8 cellular contexts compared by ENCODE assay signal in the genomic region with DNA sequence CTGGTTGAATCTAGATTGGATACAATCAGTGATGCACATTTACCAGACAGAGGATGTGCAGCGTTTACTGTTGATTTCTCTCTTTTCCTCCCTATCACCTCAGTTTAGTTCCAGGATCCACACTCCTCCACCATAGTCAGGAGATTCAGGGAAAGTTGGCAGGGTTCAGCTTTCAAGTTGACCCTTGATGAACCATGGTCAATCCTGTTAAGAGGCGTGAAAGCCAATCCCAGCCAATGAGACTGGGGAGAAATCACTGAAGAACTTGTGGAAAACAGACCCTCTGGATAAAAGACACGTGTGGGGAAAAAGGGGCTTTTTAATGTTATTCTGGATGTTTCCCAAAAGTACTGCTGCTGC. TPM values are rescaled to one million over a fixed set of nuclear protein-coding genes. Genes with fewer than 3 reads are reported as not detected.
DNase-seq lines count a peak whose midpoint lies in the region; ATAC-seq and TF ChIP-seq lines count a peak whose summit lies in the region.

No MANE protein-coding gene starts in this region.

- peak overlapping the region; percentile 63 for H3K4me3 ChIP-seq in A673 (ENCODE audit: low read depth, low read length, poor library complexity, severe bottlenecking)
- H3K4me3 ChIP-seq in mammary epithelial cell (replicated peaks in 1 of 3; ENCODE audit: insufficient read depth in 1 of 3, low read depth in 2 of 3, low read length in 3 of 3): peak overlapping the region; percentile 60 to 79 (median 72)
- H3K4me3 ChIP-seq in mucosa of descending colon: peak overlapping the region; percentile 22

- H3K9me3 ChIP-seq in A673 (ENCODE audit: low read depth, low read length, poor library complexity, severe bottlenecking) (no peaks in the 10 kb centered on the region), mammary epithelial cell (replicated peaks; ENCODE audit: insufficient read depth, low read length) (no peaks in the 10 kb centered on the region), mucosa of descending colon (no peaks in the 10 kb centered on the region)

- H2AFZ ChIP-seq in mammary epithelial cell (ENCODE audit: low read depth, low read length): peak overlapping the region; percentile 94

- H3K27me3 ChIP-seq in A673 (replicated peaks; ENCODE audit: insufficient read depth, low read depth, low read length, poor library complexity) (peaks cover 23% of the 10 kb centered on the region), mammary epithelial cell (ENCODE audit: insufficient read depth, low read length) (no peaks in the 10 kb centered on the region)

- TF ChIP-seq CTCF in A673 (conservative IDR thresholded peaks at IDR 0.05; ENCODE audit: low read depth, low read length) (no peak), mammary epithelial cell (conservative IDR thresholded peaks at IDR 0.05 in 1 of 2, IDR thresholded peaks at IDR 0.05 in 1 of 2; ENCODE audit: extremely low read depth in 1 of 2, insufficient read depth in 1 of 2, low read depth in 1 of 2, low read length in 2 of 2) (no peak), mucosa of descending colon (IDR thresholded peaks at IDR 0.05) (no peak), GM10266 (IDR thresholded peaks at IDR 0.05; ENCODE audit: control insufficient read depth, insufficient read depth, low read depth, missing control alignments) (no peak)

- ATAC-seq in HG03196 (IDR thresholded peaks at IDR 0.05; ENCODE audit: unreplicated experiment) (peak; percentile 6), mucosa of descending colon (peak; percentile 28)

- BruUV-seq in A673 (replicated peaks; lab: Mats Ljungman, UMichigan): TSS peak; percentile 84
- BruUV-seq in mammary epithelial cell (replicated peaks; lab: Mats Ljungman, UMichigan): TSS peak; percentile 62

- peak overlapping the region; percentile 72 for H3K9ac ChIP-seq in mammary epithelial cell (ENCODE audit: insufficient read depth, low read length)

- H3K27ac ChIP-seq in A673 (ENCODE audit: low read depth, low read length, poor library complexity, severe bottlenecking) (peak overlapping the region; percentile 72), mammary epithelial cell (ENCODE audit: insufficient read depth, low read depth, low read length) (peak overlapping the region; percentile 78)

- H3K4me2 ChIP-seq in mammary epithelial cell (ENCODE audit: insufficient read depth, low read depth, low read length): peak overlapping the region; percentile 84

- in situ Hi-C loops in mammary epithelial cell (cut with MboI; ENCODE audit: low sequenced_read_pairs in 2 of 2): no loop called here

- intact Hi-C loops in A673 (cut with micrococcal nuclease; ENCODE audit: unreplicated experiment) (no loop called here), mammary epithelial cell (cut with micrococcal nuclease) (loop anchor here (10.0 kb wide), 1 partner anchor 160 kb away; no protein-coding TSS in a partner anchor), mucosa of descending colon (cut with DNase I, micrococcal nuclease) (no loop called here)

- H3K36me3 ChIP-seq in A673 (ENCODE audit: insufficient read depth, low read length, poor library complexity, severe bottlenecking) (no peaks in the 10 kb centered on the region), mammary epithelial cell (ENCODE audit: insufficient read depth, low read length) (no peaks in the 10 kb centered on the region), mucosa of descending colon (ENCODE audit: low read depth) (no peaks in the 10 kb centered on the region)

- dilution Hi-C loops in mammary epithelial cell (cut with HindIII; ENCODE audit: low sequenced_read_pairs): no loop called here

- CTCF ChIA-PET in A673 (lab: Charles Lee) (no interaction called here), mammary epithelial cell (lab: Charles Lee; ENCODE audit: low non-redundant PET) (no interaction called here)

- H3K4me1 ChIP-seq in A673 (ENCODE audit: insufficient read depth, low read length, poor library complexity, severe bottlenecking) (peaks cover 4% of the 10 kb centered on the region), mammary epithelial cell (ENCODE audit: insufficient read depth, low read length) (peaks cover 5% of the 10 kb centered on the region), mucosa of descending colon (ENCODE audit: low read depth) (no peaks in the 10 kb centered on the region)

- WGBS in mammary epithelial cell (ENCODE audit: low coverage, missing lambda C conversion rate): 39% methylated on average over 3 of the region's 3 CpGs

- H3K79me2 ChIP-seq in mammary epithelial cell (ENCODE audit: insufficient read depth, low read length): no peaks in the 10 kb centered on the region

- DNase-seq in A673 (ENCODE audit: low spot score) (no peak), mammary epithelial cell (no peak), mucosa of descending colon (no peak), 8988T (no peak), amygdala (lab: John Stamatoyannopoulos, UW) (no peak), SW 1271 (lab: John Stamatoyannopoulos, UW) (no peak), GM10266 (ENCODE audit: extremely low spot score) (no peak)

- no peaks in the 10 kb centered on the region for H4K20me1 ChIP-seq in mammary epithelial cell (ENCODE audit: insufficient read depth, low read length)

- POLR2A ChIA-PET in A673 (lab: Charles Lee; ENCODE audit: low non-redundant PET): no interaction called here

RNA-seq across cellular contexts. Expression of gene SCP2D1, which starts 19.2 kb away (rescaled TPM):
- total RNA-seq in A673 (2021) (not detected in 2 replicates), mammary epithelial cell (not detected), mucosa of descending colon (not detected)
- not detected for polyA plus RNA-seq in mammary epithelial cell
- not detected for polyA minus RNA-seq in mammary epithelial cell

Comparison
In these comparisons a context has a peak if more than half of its experiments do, and no peak if none do; other contexts are left out.
1. H3K4me3 ChIP-seq: peak in every context shown above with its lines; median percentile 72 in mammary epithelial cell; 63 in A673; 22 in mucosa of descending colon.